In the genomic region with DNA sequence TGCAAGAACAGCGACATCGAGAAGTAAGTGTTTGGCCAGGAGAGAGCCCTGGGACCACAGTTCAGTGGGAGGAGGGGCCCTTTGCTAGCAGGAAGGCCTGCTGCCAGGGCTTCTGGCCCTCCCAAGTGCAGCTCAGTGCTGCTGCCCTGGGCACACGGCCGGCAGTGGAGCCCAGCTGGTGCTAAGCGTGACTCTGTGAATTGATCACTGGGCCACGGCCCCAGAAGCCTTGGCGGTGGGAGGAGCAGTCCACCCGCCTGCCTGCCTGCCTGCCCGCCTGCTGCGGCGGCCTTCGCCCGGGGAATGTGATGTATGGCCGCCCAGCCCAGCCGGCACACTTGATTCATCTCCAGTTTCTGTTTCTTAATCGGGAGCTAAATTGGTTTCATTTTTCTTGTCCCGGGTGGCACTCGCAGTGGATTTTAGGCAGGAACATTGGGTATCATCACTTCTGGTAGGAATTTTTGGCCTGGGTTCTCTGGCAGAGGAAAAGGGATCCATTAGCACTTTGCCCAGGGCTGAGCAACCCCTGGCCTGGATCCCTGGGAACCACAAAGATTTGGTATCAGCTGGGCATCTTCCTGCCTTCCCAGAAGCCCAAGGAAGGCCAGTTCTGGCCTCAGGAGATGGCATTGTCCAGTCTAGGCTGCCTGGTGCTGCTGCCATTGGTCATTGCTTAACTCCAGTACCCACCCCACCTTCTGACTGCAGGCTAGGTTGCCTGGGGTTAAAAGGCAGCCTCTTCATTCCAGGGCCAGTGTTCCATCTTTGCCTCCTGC, we compare ENCODE assay signal across 11 cellular contexts. TPM values are rescaled to one million over a fixed set of nuclear protein-coding genes. Genes with fewer than 3 reads are reported as not detected.
A peak's percentile ranks its signal among the peaks of the same experiment; 100 is the strongest.
DNase-seq lines count a peak whose midpoint lies in the region; ATAC-seq, FAIRE-seq and TF ChIP-seq lines count a peak whose summit lies in the region.
"Had no signal": no experiment of that assay in that cellular context is flagged by ENCODE, and none has a peak within 500 bp of the region (broad histone marks: within the 10 kb centered on the region; RNA-seq: fewer than 3 reads in every experiment).

No MANE protein-coding gene starts in this region.

- no peak overlapping the region for H3K9ac ChIP-seq in astrocyte (ENCODE audit: low read length)
- H3K9ac ChIP-seq in mesendoderm (ENCODE audit: low read length) = no peak overlapping the region
- H3K9ac ChIP-seq: BLaER1 treated with 17β-estradiol and CSF1 and Interleukin-3, amounts not matched to agents 10 nM and 100 nM had no signal

- no peak overlapping the region for H3K4ac ChIP-seq in mesendoderm (ENCODE audit: low read depth, low read length)

- H3K4me2 ChIP-seq in astrocyte (ENCODE audit: low read length) = no peak overlapping the region
- H3K4me2 ChIP-seq in mesendoderm (ENCODE audit: low read length) = no peak overlapping the region
- H3K4me2 ChIP-seq: BLaER1 treated with 17β-estradiol and CSF1 and Interleukin-3, amounts not matched to agents 10 nM and 100 nM; smooth muscle cell had no signal

- H3K23ac ChIP-seq in mesendoderm (ENCODE audit: low read length) = no peak overlapping the region

- H2AK5ac ChIP-seq in mesendoderm (ENCODE audit: low read length) = no peak overlapping the region

- peaks cover 24% of the 10 kb centered on the region for H3K36me3 Mint-ChIP-seq in astrocyte (ENCODE audit: low read depth, unreplicated experiment)

- H3K79me2 ChIP-seq in astrocyte (ENCODE audit: insufficient read depth, low read length) = peaks cover 4% of the 10 kb centered on the region
- no peaks in the 10 kb centered on the region for H3K79me2 ChIP-seq in mesendoderm (ENCODE audit: control insufficient read depth, insufficient read depth, low read length)

- H3K27me3 ChIP-seq in astrocyte (ENCODE audit: insufficient read depth, low read length) (no peaks in the 10 kb centered on the region), mesendoderm (ENCODE audit: insufficient read depth, low read length, poor library complexity) (no peaks in the 10 kb centered on the region)
- H3K27me3 ChIP-seq: BLaER1 treated with 17β-estradiol and CSF1 and Interleukin-3, amounts not matched to agents 10 nM and 100 nM had no signal

- H4K8ac ChIP-seq in mesendoderm (ENCODE audit: low read depth, low read length) = no peak overlapping the region

- no peak for TF ChIP-seq CTCF in astrocyte (IDR thresholded peaks at IDR 0.05; ENCODE audit: insufficient read depth, low read depth, low read length)

- no peak overlapping the region for H2BK15ac ChIP-seq in mesendoderm (replicated peaks; ENCODE audit: low read depth)

- peak in 13 of 14 donors; percentile 46 to 90 (median 80) for DNase-seq in C1 segment of cervical spinal cord (lab: John Stamatoyannopoulos, UW)
- peak; percentile 42 for DNase-seq in astrocyte (ENCODE audit: low read depth)
- DNase-seq in hypothalamus (lab: John Stamatoyannopoulos, UW) = peak in 50 of 51 donors; percentile 16 to 96 (median 84)
- DNase-seq in putamen (ENCODE audit: low spot score) = peak; percentile 96
- DNase-seq in activated CD4-positive, CD25-positive, alpha-beta regulatory T cell (lab: John Stamatoyannopoulos, UW) = no peak
- no peak for DNase-seq in NCI-H510A treated with DMSO at 0.1 percent for 48 hours (lab: John Stamatoyannopoulos, UW)
- no peak for DNase-seq in mesendoderm
- DNase-seq: NCI-H524 had no signal

- WGBS in mesendoderm (ENCODE audit: extremely low coverage, insufficient coverage, low lambda C conversion rate) = no CpG with 5 or more reads among the region's 18 CpGs

- H4K20me1 ChIP-seq in astrocyte (ENCODE audit: insufficient read depth, low read length) = peaks cover 61% of the 10 kb centered on the region

- H3K79me1 ChIP-seq in mesendoderm (ENCODE audit: low read length) = peaks cover 3% of the 10 kb centered on the region

- H3K36me3 ChIP-seq in astrocyte (ENCODE audit: insufficient read depth, low read length) (peaks cover 13% of the 10 kb centered on the region), mesendoderm (ENCODE audit: control insufficient read depth, insufficient read depth, low read length) (peaks cover 15% of the 10 kb centered on the region)

- H3K4me3 Mint-ChIP-seq in astrocyte (ENCODE audit: unreplicated experiment) = peak overlapping the region; percentile 27

- no peaks in the 10 kb centered on the region for H3K9me3 ChIP-seq in astrocyte (ENCODE audit: insufficient read depth, low read depth, low read length)
- H3K9me3 ChIP-seq: BLaER1 treated with 17β-estradiol and CSF1 and Interleukin-3, amounts not matched to agents 10 nM and 100 nM had no signal

- no peak overlapping the region for H4K5ac ChIP-seq in mesendoderm (ENCODE audit: low read length)

- FAIRE-seq in astrocyte (lab: Jason Lieb, UNC) = no peak

- H3K27ac Mint-ChIP-seq in astrocyte (ENCODE audit: unreplicated experiment) = no peak overlapping the region

- no peak overlapping the region for H3K56ac ChIP-seq in mesendoderm (ENCODE audit: low read length)

- no peak overlapping the region for H2BK5ac ChIP-seq in mesendoderm (ENCODE audit: low read length)

- no peak for ATAC-seq in HG03571 (IDR thresholded peaks at IDR 0.05; ENCODE audit: unreplicated experiment)

- H3K27ac ChIP-seq in astrocyte (ENCODE audit: low read depth, low read length) (no peak overlapping the region), mesendoderm (ENCODE audit: low read depth, low read length) (no peak overlapping the region)
- H3K27ac ChIP-seq: BLaER1 treated with 17β-estradiol and CSF1 and Interleukin-3, amounts not matched to agents 10 nM and 100 nM had no signal

- H3K18ac ChIP-seq in mesendoderm (ENCODE audit: low read length) = no peak overlapping the region

- H3K9me3 Mint-ChIP-seq in astrocyte (ENCODE audit: unreplicated experiment) = no peaks in the 10 kb centered on the region

- H3K4me1 Mint-ChIP-seq in astrocyte (ENCODE audit: low read depth, unreplicated experiment) = peaks cover 11% of the 10 kb centered on the region

- H2AFZ ChIP-seq in astrocyte (ENCODE audit: low read depth, low read length) = no peak overlapping the region

- H2BK120ac ChIP-seq in mesendoderm (ENCODE audit: low read depth, low read length) = no peak overlapping the region

- H3K4me3 ChIP-seq in astrocyte (ENCODE audit: insufficient read depth, low read depth, low read length) (no peak overlapping the region), mesendoderm (ENCODE audit: low read length) (no peak overlapping the region)
- H3K4me3 ChIP-seq: BLaER1 treated with 17β-estradiol and CSF1 and Interleukin-3, amounts not matched to agents 10 nM and 100 nM; smooth muscle cell had no signal

- H3K4me1 ChIP-seq in astrocyte (ENCODE audit: insufficient read depth, low read length) = peaks cover 9% of the 10 kb centered on the region
- H3K4me1 ChIP-seq in mesendoderm (ENCODE audit: control insufficient read depth, low read depth, low read length) = no peaks in the 10 kb centered on the region
- H3K4me1 ChIP-seq: BLaER1 treated with 17β-estradiol and CSF1 and Interleukin-3, amounts not matched to agents 10 nM and 100 nM had no signal

- no peaks in the 10 kb centered on the region for H3K27me3 Mint-ChIP-seq in astrocyte (ENCODE audit: low read depth, unreplicated experiment)

RNA-seq across cellular contexts. Expression of gene TMEM53, which starts 28.6 kb away (rescaled TPM):
- 5.8 and 7.3 TPM in 2 replicates for total RNA-seq in astrocyte
- polyA plus RNA-seq in mesendoderm (2013, experiment 1 of 2) = 5.8 TPM
- polyA plus RNA-seq in mesendoderm (2013, experiment 2 of 2) = 5.4 TPM

RNA-seq across cellular contexts. Expression of gene ARMH1, which starts 28.9 kb away (rescaled TPM):
- 2.5 and 4.8 TPM in 2 replicates for total RNA-seq in astrocyte
- 0.27 TPM for polyA plus RNA-seq in mesendoderm (2013, experiment 1 of 2)
- polyA plus RNA-seq in mesendoderm (2013, experiment 2 of 2) = 0.10 TPM

Comparison
In these comparisons a context has a peak if more than half of its experiments do, and no peak if none do; other contexts are left out.
1. DNase-seq: peak in C1 segment of cervical spinal cord (13 of 14), astrocyte (single experiment), hypothalamus (50 of 51) and putamen (single experiment); none in activated CD4-positive, CD25-positive, alpha-beta regulatory T cell (0 of 4), NCI-H510A treated with DMSO at 0.1 percent for 48 hours (single experiment) and mesendoderm (single experiment).